Comparison of ENCODE assay signal across 13 cellular contexts in genomic region chr7:158741294-158741666, GRCh38. TPM values are rescaled to one million over a fixed set of nuclear protein-coding genes. Genes with fewer than 3 reads are reported as not detected.
DNase-seq lines count a peak whose midpoint lies in the region; ATAC-seq and TF ChIP-seq lines count a peak whose summit lies in the region.
"Had no signal": no experiment of that assay in that cellular context is flagged by ENCODE, and none has a peak within 500 bp of the region (broad histone marks: within the 10 kb centered on the region; RNA-seq: fewer than 3 reads in every experiment).

No MANE protein-coding gene starts in this region.

- H3K9me2 ChIP-seq in GM23248 (ENCODE audit: insufficient read depth) = no peaks in the 10 kb centered on the region

- no peak overlapping the region for H3K9ac ChIP-seq in GM23248
- H3K9ac ChIP-seq in smooth muscle cell (ENCODE audit: low read depth) = peak overlapping the region; percentile 23
- H3K9ac ChIP-seq: KMS-11 had no signal

- H3K4me3 ChIP-seq in GM23248 (no peak overlapping the region), SJSA1 (no peak overlapping the region), gastroesophageal sphincter (no peak overlapping the region), smooth muscle cell (no peak overlapping the region)
- H3K4me3 ChIP-seq: thyroid gland had no signal

- no peak for TF ChIP-seq EP300 in gastroesophageal sphincter (IDR thresholded peaks at IDR 0.05)

- no peak for DNase-seq in GM23248
- DNase-seq in SJSA1 (ENCODE audit: low read depth in 1 of 2, low spot score in 2 of 2) = peak in 1 of 2 experiments; percentile 30
- no peak for DNase-seq in smooth muscle cell (lab: John Stamatoyannopoulos, UW; ENCODE audit: unreplicated experiment)
- DNase-seq in posterior cingulate gyrus = no peak
- no peak for DNase-seq in AG08396 (ENCODE audit: low spot score)
- DNase-seq in stimulated activated CD4-positive, alpha-beta T cell treated with anti-CD3 and anti-CD28 coated beads, Interleukin-4, amount 100 ng/mL, for 24 hours = no peak
- DNase-seq: activated CD4-positive, alpha-beta T cell treated with anti-CD3 and anti-CD28 coated beads for 4 hours; aorta; natural killer cell; NCI-H2081; thyroid gland had no signal

- H2AFZ ChIP-seq in GM23248 (no peak overlapping the region), smooth muscle cell (ENCODE audit: low read depth) (no peak overlapping the region)

- no peak for TF ChIP-seq CTCF in gastroesophageal sphincter (IDR thresholded peaks at IDR 0.05)
- no peak for TF ChIP-seq CTCF in smooth muscle cell (IDR thresholded peaks at IDR 0.05; ENCODE audit: borderline replicate concordance, insufficient read depth, poor library complexity, severe bottlenecking)

- no peaks in the 10 kb centered on the region for H3K9me3 ChIP-seq in GM23248 (ENCODE audit: low read depth)
- H3K9me3 ChIP-seq in SJSA1 (replicated peaks) = no peaks in the 10 kb centered on the region
- H3K9me3 ChIP-seq in gastroesophageal sphincter = no peaks in the 10 kb centered on the region
- H3K9me3 ChIP-seq in smooth muscle cell (replicated peaks; ENCODE audit: low read depth) = no peaks in the 10 kb centered on the region
- H3K9me3 ChIP-seq: thyroid gland had no signal

- H3K4me2 ChIP-seq in GM23248 (ENCODE audit: unreplicated experiment) (no peak overlapping the region), smooth muscle cell (peak overlapping the region; percentile 58)
- H3K4me2 ChIP-seq: KMS-11 had no signal

- TF ChIP-seq POLR2A in gastroesophageal sphincter (IDR thresholded peaks at IDR 0.05) = no peak

- no peaks in the 10 kb centered on the region for H3K27me3 ChIP-seq in GM23248 (replicated peaks; ENCODE audit: insufficient read depth)
- H3K27me3 ChIP-seq in SJSA1 (replicated peaks) = no peaks in the 10 kb centered on the region
- H3K27me3 ChIP-seq in gastroesophageal sphincter = no peaks in the 10 kb centered on the region
- no peaks in the 10 kb centered on the region for H3K27me3 ChIP-seq in smooth muscle cell (ENCODE audit: low read depth)
- H3K27me3 ChIP-seq: thyroid gland had no signal

- H3K79me2 ChIP-seq in GM23248 (ENCODE audit: insufficient read depth) = no peaks in the 10 kb centered on the region
- no peaks in the 10 kb centered on the region for H3K79me2 ChIP-seq in smooth muscle cell (ENCODE audit: low read depth)

- H3F3A ChIP-seq in GM23248 (ENCODE audit: insufficient read depth) (peaks cover 32% of the 10 kb centered on the region), smooth muscle cell (ENCODE audit: low read depth) (peaks cover 17% of the 10 kb centered on the region)

- H4K20me1 ChIP-seq in GM23248 (ENCODE audit: insufficient read depth) (no peaks in the 10 kb centered on the region), smooth muscle cell (ENCODE audit: low read depth) (no peaks in the 10 kb centered on the region)

- H3K4me1 ChIP-seq in GM23248 (ENCODE audit: insufficient read depth) = peaks cover 18% of the 10 kb centered on the region
- H3K4me1 ChIP-seq in SJSA1 (replicated peaks) = peaks cover 23% of the 10 kb centered on the region
- H3K4me1 ChIP-seq in gastroesophageal sphincter = peaks cover 0 to 35% (median 4%) of the 10 kb centered on the region in 3 donors
- no peaks in the 10 kb centered on the region for H3K4me1 ChIP-seq in smooth muscle cell (ENCODE audit: low read depth)
- H3K4me1 ChIP-seq: thyroid gland had no signal

- intact Hi-C loops in posterior cingulate gyrus (cut with DNase I) = no loop called here

- in situ Hi-C loops in GM23248 (cut with MboI) = no loop called here

- H3K27ac ChIP-seq in GM23248 = peak overlapping the region; percentile 65; the same call in 1 of the 2 replicates
- H3K27ac ChIP-seq in SJSA1 = peak overlapping the region; percentile 33; the same call in 1 of the 2 replicates
- H3K27ac ChIP-seq in gastroesophageal sphincter = peak overlapping the region; percentile 69 to 90 (median 86)
- H3K27ac ChIP-seq in smooth muscle cell (ENCODE audit: low read depth) = peak overlapping the region; percentile 91
- H3K27ac ChIP-seq: KMS-11, thyroid gland had no signal

- ATAC-seq in gastroesophageal sphincter = no peak
- ATAC-seq: natural killer cell had no signal

- peaks cover 50% of the 10 kb centered on the region for H3K36me3 ChIP-seq in GM23248 (ENCODE audit: low read depth)
- H3K36me3 ChIP-seq in SJSA1 = peaks cover 59% of the 10 kb centered on the region
- peaks cover 0 to 99% of the 10 kb centered on the region in 2 donors for H3K36me3 ChIP-seq in gastroesophageal sphincter
- H3K36me3 ChIP-seq in smooth muscle cell (ENCODE audit: low read depth) = peaks cover 7% of the 10 kb centered on the region

- WGBS in GM23248 (ENCODE audit: low coverage in 1 of 2, low lambda C conversion rate in 2 of 2, missing lambda C conversion rate in 2 of 2), 2 experiments = 92 to 93% methylated on average over 14 of the region's 14 CpGs
- WGBS in gastroesophageal sphincter (ENCODE audit: low coverage in 1 of 2), 2 donors = 80% methylated on average over 4 of the region's 14 CpGs; no CpG with 5 or more reads in 1 of the 2 donors
- 90% methylated on average over 14 of the region's 14 CpGs for WGBS in smooth muscle cell (ENCODE audit: low lambda C conversion rate)

RNA-seq across cellular contexts. Expression of gene NCAPG2, which starts 36.7 kb away (rescaled TPM):
- total RNA-seq in GM23248 (2014; rRNA removed; shearing (Covaris generic)) = 15.6 and 15.7 TPM in 2 replicates
- 15.7 and 17.3 TPM in 2 replicates for polyA plus RNA-seq in GM23248 (2016; fragmentation: Nextera tagmentation; extraction: Ambion mirVana)
- total RNA-seq in SJSA1 (2014; rRNA removed; shearing (Covaris generic)) = 54.5 and 61.4 TPM in 2 replicates
- 1 to 10 TPM; 4.6 to 6.4 (median 5.6) TPM for total RNA-seq in gastroesophageal sphincter
- total RNA-seq in smooth muscle cell = 9.9 and 18.5 TPM in 2 replicates
- 10.0 and 12.5 TPM in 2 replicates for polyA plus RNA-seq in smooth muscle cell

Comparison
In these comparisons a context has a peak if more than half of its experiments do, and no peak if none do; other contexts are left out.
1. H3K27ac ChIP-seq: peak in every context shown above with its lines; median percentile 91 in smooth muscle cell; 86 in gastroesophageal sphincter; 65 in GM23248; 33 in SJSA1.